Comparison of ENCODE assay signal across 29 cellular contexts in genomic region chr21:37835512-37835911, GRCh38.
"Had no signal": no experiment of that assay in that cellular context is flagged by ENCODE, and none has a peak within 500 bp of the region (broad histone marks: within the 10 kb centered on the region; RNA-seq: fewer than 3 reads in every experiment).

No MANE protein-coding gene starts in this region.

- H3K4me3 ChIP-seq: Peyer's patch, SJCRH30, SK-N-MC had no signal

- DNase-seq: Kasumi-1, KG1, NCI-H1048, NCI-H1092 treated with DMSO at 0.1 percent for 48 hours, NCI-H1105 treated with DMSO at 0.1 percent for 48 hours, NCI-H1417, NCI-H1436, NCI-H146, NCI-H1694, NCI-H187, NCI-H1930, NCI-H2029 treated with DMSO at 0.1 percent for 48 hours, NCI-H226, NCI-H510A treated with DMSO at 0.1 percent for 48 hours, NCI-H524 treated with DMSO at 0.1 percent for 48 hours, NCI-H69, NCI-H748 treated with DMSO at 0.1 percent for 48 hours, NCI-H82, PC-3, Peyer's patch, SHP77, SIG-M5, SJCRH30, T-cell, T-helper 2 cell had no signal

- H3K27ac ChIP-seq: Peyer's patch, RWPE1, SJCRH30, SK-N-MC had no signal

- H3K36me3 ChIP-seq: Peyer's patch, SJCRH30 had no signal

- H3K9me3 ChIP-seq: Peyer's patch, SJCRH30 had no signal

- H3K27me3 ChIP-seq: Peyer's patch, SJCRH30 had no signal

- H3K4me1 ChIP-seq: Peyer's patch, SJCRH30 had no signal

- ATAC-seq: PC-3, Right ventricle myocardium inferior, SK-N-SH treated with all-trans-retinoic acid at 6 μM for 48 hours, T-cell had no signal

- H3K27ac Mint-ChIP-seq: T-cell had no signal

- H3K4me3 Mint-ChIP-seq: T-cell had no signal

- H3K36me3 Mint-ChIP-seq: T-cell had no signal

- H3K4me1 Mint-ChIP-seq: T-cell had no signal
